In the genomic region with DNA sequence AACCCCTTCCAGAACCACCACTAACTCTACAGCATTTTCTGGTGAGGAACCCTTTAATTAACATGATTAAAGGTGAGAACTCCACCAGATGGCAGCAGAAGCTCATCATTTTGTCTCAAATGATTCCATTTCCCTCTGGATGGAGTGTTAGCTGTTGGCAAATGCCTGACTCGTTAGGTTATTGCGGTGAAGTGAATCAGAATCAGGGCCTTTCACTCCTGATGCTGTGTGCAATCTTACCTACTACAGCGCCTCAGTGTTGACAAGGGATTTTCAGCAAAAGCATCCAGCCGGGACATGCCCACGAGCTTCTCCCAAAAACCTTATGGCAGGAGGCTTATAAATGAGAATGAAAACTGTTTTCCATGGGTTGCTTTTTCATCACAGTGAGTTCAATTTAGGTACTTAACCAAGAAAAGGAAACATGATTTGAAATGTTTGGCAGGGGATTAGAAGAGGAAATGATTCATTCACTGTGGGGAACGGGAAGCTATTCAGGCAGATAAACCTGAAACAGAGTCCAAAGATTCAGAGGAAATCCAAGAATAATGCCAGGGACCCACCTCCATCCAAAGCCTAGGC, we compare ENCODE assay signal across 8 cellular contexts. TPM values are rescaled to one million over a fixed set of nuclear protein-coding genes. Genes with fewer than 3 reads are reported as not detected.
DNase-seq lines count a peak whose midpoint lies in the region; ATAC-seq and TF ChIP-seq lines count a peak whose summit lies in the region.

No MANE protein-coding gene starts in this region.

- intact Hi-C loops in CD14-positive monocyte (cut with micrococcal nuclease) = loop anchor here (5.0 to 10.0 kb wide), 3 partner anchors 48 to 68 kb away; a partner anchor contains a TSS
- intact Hi-C loops in activated CD4-positive, alpha-beta T cell treated with anti-CD3 and anti-CD28 coated beads for 36 hours (cut with DNase I, micrococcal nuclease) = loop anchor here (1.0 to 5.0 kb wide), 5 partner anchors 73 to 918 kb away; no protein-coding TSS in a partner anchor

- H3K4me3 ChIP-seq in endocrine pancreas (ENCODE audit: control insufficient read depth, insufficient read depth, low read length) = peak overlapping the region; percentile 51

- H3K36me3 Mint-ChIP-seq in CD14-positive monocyte = no peaks in the 10 kb centered on the region
- H3K36me3 Mint-ChIP-seq in activated CD4-positive, alpha-beta T cell treated with anti-CD3 and anti-CD28 coated beads for 36 hours (ENCODE audit: low read depth) = no peaks in the 10 kb centered on the region
- no peaks in the 10 kb centered on the region for H3K36me3 Mint-ChIP-seq in stimulated activated naive B cell treated with anti-CD40 and anti-IgM and Interleukin-4, amounts not matched to agents 10 μg/mL and 1 μg/mL and 100 μg/mL, for 72 hours

- H3K27ac Mint-ChIP-seq in CD14-positive monocyte = peak overlapping the region; percentile 74 to 94 (median 89)
- H3K27ac Mint-ChIP-seq in activated CD4-positive, alpha-beta T cell treated with anti-CD3 and anti-CD28 coated beads for 36 hours = no peak overlapping the region
- no peak overlapping the region for H3K27ac Mint-ChIP-seq in stimulated activated naive B cell treated with anti-CD40 and anti-IgM and Interleukin-4, amounts not matched to agents 10 μg/mL and 1 μg/mL and 100 μg/mL, for 72 hours

- peak overlapping the region in 1 of 2 donors; percentile 23 for H3K4me3 Mint-ChIP-seq in CD14-positive monocyte
- H3K4me3 Mint-ChIP-seq in activated CD4-positive, alpha-beta T cell treated with anti-CD3 and anti-CD28 coated beads for 36 hours = no peak overlapping the region
- no peak overlapping the region for H3K4me3 Mint-ChIP-seq in stimulated activated naive B cell treated with anti-CD40 and anti-IgM and Interleukin-4, amounts not matched to agents 10 μg/mL and 1 μg/mL and 100 μg/mL, for 72 hours

- no peaks in the 10 kb centered on the region for H3K27me3 ChIP-seq in endocrine pancreas (ENCODE audit: control insufficient read depth, insufficient read depth, low read length)

- peaks cover 4 to 5% (median 5%) of the 10 kb centered on the region in 3 donors for H3K27me3 Mint-ChIP-seq in CD14-positive monocyte (ENCODE audit: low read depth in 3 of 3)
- H3K27me3 Mint-ChIP-seq in activated CD4-positive, alpha-beta T cell treated with anti-CD3 and anti-CD28 coated beads for 36 hours = peaks cover 17% of the 10 kb centered on the region
- H3K27me3 Mint-ChIP-seq in stimulated activated naive B cell treated with anti-CD40 and anti-IgM and Interleukin-4, amounts not matched to agents 10 μg/mL and 1 μg/mL and 100 μg/mL, for 72 hours = peaks cover 17 to 37% of the 10 kb centered on the region in 2 donors

- H3K9ac ChIP-seq in endocrine pancreas (ENCODE audit: control insufficient read depth, insufficient read depth, low read length) = peak overlapping the region; percentile 61

- peaks cover 2 to 9% (median 4%) of the 10 kb centered on the region in 7 donors for H3K9me3 Mint-ChIP-seq in CD14-positive monocyte
- H3K9me3 Mint-ChIP-seq in activated CD4-positive, alpha-beta T cell treated with anti-CD3 and anti-CD28 coated beads for 36 hours (ENCODE audit: low read depth) = no peaks in the 10 kb centered on the region
- H3K9me3 Mint-ChIP-seq in stimulated activated naive B cell treated with anti-CD40 and anti-IgM and Interleukin-4, amounts not matched to agents 10 μg/mL and 1 μg/mL and 100 μg/mL, for 72 hours = peaks cover 0 to 4% of the 10 kb centered on the region in 2 donors

- H3K9me3 ChIP-seq in endocrine pancreas (ENCODE audit: control insufficient read depth, low read length) = no peaks in the 10 kb centered on the region

- no peak for DNase-seq in CD14-positive monocyte (ENCODE audit: low spot score)
- peak; percentile 95 for DNase-seq in H4 (ENCODE audit: low spot score)
- peak; percentile 87 for DNase-seq in NCI-H226
- DNase-seq in activated CD4-positive, alpha-beta T cell treated with anti-CD3 and anti-CD28 coated beads for 36 hours = peak; percentile 69
- DNase-seq in medulla oblongata (ENCODE audit: extremely low spot score) = peak; percentile 92
- DNase-seq in stimulated activated naive B cell treated with anti-CD40 and anti-IgM and Interleukin-4, amounts not matched to agents 10 μg/mL and 1 μg/mL and 100 μg/mL, for 72 hours = no peak

- TF ChIP-seq CTCF in CD14-positive monocyte (IDR thresholded peaks at IDR 0.05) = peak; percentile 75

- POLR2A ChIA-PET in activated CD4-positive, alpha-beta T cell treated with anti-CD3 and anti-CD28 coated beads for 36 hours (lab: Charles Lee) = interaction anchor here (0.9 kb wide), 1 partner anchor 21 kb away, joined by 3 read pairs; no protein-coding TSS in a partner anchor

- H3K4me1 Mint-ChIP-seq in CD14-positive monocyte = peaks cover 31% of the 10 kb centered on the region
- H3K4me1 Mint-ChIP-seq in activated CD4-positive, alpha-beta T cell treated with anti-CD3 and anti-CD28 coated beads for 36 hours = peaks cover 5% of the 10 kb centered on the region
- H3K4me1 Mint-ChIP-seq in stimulated activated naive B cell treated with anti-CD40 and anti-IgM and Interleukin-4, amounts not matched to agents 10 μg/mL and 1 μg/mL and 100 μg/mL, for 72 hours = peaks cover 8 to 10% of the 10 kb centered on the region in 2 donors

- H3K4me1 ChIP-seq in endocrine pancreas (ENCODE audit: control insufficient read depth, insufficient read depth, low read length) = peaks cover 5% of the 10 kb centered on the region

- H3K36me3 ChIP-seq in endocrine pancreas (ENCODE audit: control insufficient read depth, insufficient read depth, low read length) = no peaks in the 10 kb centered on the region

- peak; percentile 86 for ATAC-seq in activated CD4-positive, alpha-beta T cell treated with anti-CD3 and anti-CD28 coated beads for 36 hours
- ATAC-seq in stimulated activated naive B cell treated with anti-CD40 and anti-IgM and Interleukin-4, amounts not matched to agents 10 μg/mL and 1 μg/mL and 100 μg/mL, for 72 hours (replicated peaks) = peak; percentile 48 to 54
- ATAC-seq in GM21381 (IDR thresholded peaks at IDR 0.05; ENCODE audit: unreplicated experiment) = no peak

- CTCF ChIA-PET in activated CD4-positive, alpha-beta T cell treated with anti-CD3 and anti-CD28 coated beads for 36 hours (lab: Charles Lee) = interaction anchor here (0.7 to 4.6 kb wide), 40 partner anchors 8 to 552 kb away, joined by 3 to 29 read pairs (median 4); a partner anchor contains a TSS

RNA-seq across cellular contexts. Expression of a gene that starts 48.0 kb away (rescaled TPM):
- 10 to 100 TPM; 49.6 to 76.8 TPM for polyA plus RNA-seq in CD14-positive monocyte
- 115 and 126 TPM in 2 replicates for total RNA-seq in H4 (2014; rRNA removed; shearing (Covaris generic))
- 100 to 1,000 TPM; 136 to 211 TPM for total RNA-seq in activated CD4-positive, alpha-beta T cell treated with anti-CD3 and anti-CD28 coated beads for 36 hours

Comparison
In these comparisons a context has a peak if more than half of its experiments do, and no peak if none do; other contexts are left out.
1. DNase-seq: peak in H4 (single experiment), NCI-H226 (single experiment), activated CD4-positive, alpha-beta T cell treated with anti-CD3 and anti-CD28 coated beads for 36 hours (single experiment) and medulla oblongata (single experiment); none in CD14-positive monocyte (single experiment) and stimulated activated naive B cell treated with anti-CD40 and anti-IgM and Interleukin-4, amounts not matched to agents 10 μg/mL and 1 μg/mL and 100 μg/mL, for 72 hours (single experiment).
2. H3K27ac Mint-ChIP-seq: peak in CD14-positive monocyte (7 of 7); none in activated CD4-positive, alpha-beta T cell treated with anti-CD3 and anti-CD28 coated beads for 36 hours (single experiment) and stimulated activated naive B cell treated with anti-CD40 and anti-IgM and Interleukin-4, amounts not matched to agents 10 μg/mL and 1 μg/mL and 100 μg/mL, for 72 hours (single experiment).